Comparison of ENCODE assay signal across 30 cellular contexts in the genomic region with DNA sequence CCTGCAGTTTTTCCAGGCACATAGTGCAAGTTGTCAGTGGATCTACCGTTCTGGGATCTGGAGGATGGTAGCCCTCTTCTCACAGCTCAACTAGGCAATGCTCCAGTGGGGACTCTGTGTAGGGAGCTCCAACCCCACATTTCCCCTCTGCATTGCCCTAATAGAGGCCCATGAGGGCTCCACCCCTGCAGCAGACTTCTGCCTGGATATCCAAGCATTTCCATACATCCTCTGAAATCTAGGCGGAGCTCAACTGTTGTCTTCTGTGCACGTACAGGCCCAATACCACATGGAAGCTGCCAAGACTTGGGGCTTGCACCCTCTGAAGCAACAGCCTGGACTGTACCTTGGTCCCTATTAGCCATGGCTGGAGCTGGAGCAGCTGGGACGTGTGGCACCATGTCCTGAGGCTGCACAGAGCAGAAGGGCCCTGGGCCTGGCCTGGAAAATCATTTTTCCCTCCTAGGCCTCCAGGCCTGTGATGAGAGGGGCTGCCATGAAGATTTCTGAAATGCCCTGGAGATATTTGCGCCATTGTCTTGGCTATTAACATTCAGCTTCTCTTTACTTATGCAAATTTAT. TPM values are rescaled to one million over a fixed set of nuclear protein-coding genes. Genes with fewer than 3 reads are reported as not detected.
"Had no signal": no experiment of that assay in that cellular context is flagged by ENCODE, and none has a peak within 500 bp of the region (broad histone marks: within the 10 kb centered on the region; RNA-seq: fewer than 3 reads in every experiment).

No MANE protein-coding gene starts in this region.

- ATAC-seq: heart right ventricle; left cardiac atrium; left lung; mucosa of descending colon; natural killer cell treated with Interleukin-12 subunit alpha and Interleukin-12 subunit beta and Interleukin-15 and Interleukin-18, amount 100 ng/mL, for 72 hours; pancreas; sciatic nerve; stimulated activated effector memory CD8-positive, alpha-beta T cell treated with anti-CD3 and anti-CD28 coated beads, Interleukin-12 subunit alpha, Interleukin-12 subunit beta, amount 100 ng/mL, for 72 hours had no signal

- H3K4me1 Mint-ChIP-seq: mesothelial cell of epicardium, neural crest cell had no signal

- H3K27me3 ChIP-seq: esophagus squamous epithelium, heart right ventricle, left lung, neutrophil, pancreas, stomach, thyroid gland had no signal

- H3K4me1 ChIP-seq: pancreas, thyroid gland had no signal

- H3K4me2 ChIP-seq: smooth muscle cell had no signal

- H3K27me3 Mint-ChIP-seq: naive B cell; natural killer cell treated with Interleukin-12 subunit alpha and Interleukin-12 subunit beta and Interleukin-15 and Interleukin-18, amount 100 ng/mL, for 72 hours had no signal

- H3K4me3 ChIP-seq: coronary artery, esophagus squamous epithelium, heart right ventricle, left lung, mucosa of descending colon, pancreas, smooth muscle cell, stomach, thyroid gland had no signal

- H3K9me3 ChIP-seq: neutrophil, pancreas, thyroid gland had no signal

- H3K36me3 ChIP-seq: esophagus squamous epithelium, heart right ventricle, left lung, neutrophil, pancreas, stomach, thyroid gland had no signal

- H3K36me3 Mint-ChIP-seq: stimulated activated effector memory CD8-positive, alpha-beta T cell treated with anti-CD3 and anti-CD28 coated beads, Interleukin-12 subunit alpha, Interleukin-12 subunit beta, amount 100 ng/mL, for 72 hours had no signal

- H3K27ac ChIP-seq: coronary artery, esophagus squamous epithelium, heart right ventricle, left lung, neutrophil, pancreas, stomach, thyroid gland had no signal

- H3K27ac Mint-ChIP-seq: mesothelial cell of epicardium; natural killer cell treated with Interleukin-12 subunit alpha and Interleukin-12 subunit beta and Interleukin-15 and Interleukin-18, amount 100 ng/mL, for 72 hours; stimulated activated effector memory CD8-positive, alpha-beta T cell treated with anti-CD3 and anti-CD28 coated beads, Interleukin-12 subunit alpha, Interleukin-12 subunit beta, amount 100 ng/mL, for 72 hours had no signal

- H3K4me3 Mint-ChIP-seq: mesothelial cell of epicardium; naive B cell; natural killer cell treated with Interleukin-12 subunit alpha and Interleukin-12 subunit beta and Interleukin-15 and Interleukin-18, amount 100 ng/mL, for 72 hours; neural crest cell; stimulated activated effector memory CD8-positive, alpha-beta T cell treated with anti-CD3 and anti-CD28 coated beads, Interleukin-12 subunit alpha, Interleukin-12 subunit beta, amount 100 ng/mL, for 72 hours had no signal

- DNase-seq: dermis blood vessel endothelial cell; effector memory CD4-positive, alpha-beta T cell; erythroblast; esophagus squamous epithelium; foreskin melanocyte; glutamatergic neuron; heart right ventricle; hippocampal formation; left cardiac atrium; left lung; mesenchymal stem cell; mucosa of descending colon; naive B cell; pancreas; retina; stimulated activated CD4-positive, alpha-beta T cell treated with anti-CD3 and anti-CD28 coated beads, Interleukin-2, amount 100 ng/mL, for 24 hours; stimulated activated CD4-positive, alpha-beta T cell treated with anti-CD3 and anti-CD28 coated beads, Interleukin-4, amount 100 ng/mL, for 24 hours; stimulated activated naive CD4-positive, alpha-beta T cell treated with Interleukin-2 at 50 U/mL for 16 hours; stomach; thyroid gland; trophoblast cell had no signal

RNA-seq across cellular contexts. Expression of a gene that starts 10.9 kb away (rescaled TPM):
- total RNA-seq: kidney epithelial cell, neural crest cell, smooth muscle cell had no signal
- polyA plus RNA-seq: smooth muscle cell had no signal

RNA-seq across cellular contexts. Expression of a gene that starts 47.4 kb away (rescaled TPM):
- total RNA-seq: smooth muscle cell had no signal
- polyA plus RNA-seq: smooth muscle cell had no signal
